Comparison of ENCODE assay signal across 12 cellular contexts in the genomic region with DNA sequence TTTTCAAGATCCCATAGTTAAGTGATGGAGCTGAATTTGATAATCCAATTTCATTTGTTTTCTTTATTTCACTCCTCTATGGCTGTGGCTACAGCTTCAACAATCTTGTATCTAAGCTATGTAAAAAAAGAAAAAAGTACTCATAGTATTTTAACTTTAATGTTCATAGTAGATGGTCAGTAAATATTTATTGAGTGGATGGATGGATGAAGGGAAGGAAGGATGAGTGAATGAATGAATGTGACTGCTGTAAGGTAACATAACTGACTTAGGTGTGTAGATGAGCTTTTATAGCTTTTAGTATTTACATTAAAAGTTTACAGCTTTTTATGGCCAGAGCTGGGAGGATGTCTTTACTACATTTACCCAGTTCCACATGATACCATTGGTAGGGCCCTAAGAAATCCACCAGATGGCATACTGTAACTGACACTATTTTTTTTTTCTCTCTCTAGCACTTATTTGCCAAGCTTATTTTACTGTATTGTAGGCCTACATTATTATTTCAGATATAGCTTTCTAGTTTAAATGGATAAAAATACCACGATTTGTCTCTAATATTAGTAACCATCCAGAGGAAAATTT. TPM values are rescaled to one million over a fixed set of nuclear protein-coding genes. Genes with fewer than 3 reads are reported as not detected.
DNase-seq lines count a peak whose midpoint lies in the region; ATAC-seq and TF ChIP-seq lines count a peak whose summit lies in the region.
"Had no signal": no experiment of that assay in that cellular context is flagged by ENCODE, and none has a peak within 500 bp of the region (broad histone marks: within the 10 kb centered on the region; RNA-seq: fewer than 3 reads in every experiment).

No MANE protein-coding gene starts in this region.

- no peaks in the 10 kb centered on the region for H4K20me1 ChIP-seq in HCT116 (ENCODE audit: insufficient read depth)
- H4K20me1 ChIP-seq in PC-9 (ENCODE audit: insufficient read depth) = no peaks in the 10 kb centered on the region

- H3K9me2 ChIP-seq in HCT116 (ENCODE audit: insufficient read depth) (no peaks in the 10 kb centered on the region), PC-9 (ENCODE audit: insufficient read depth) (no peaks in the 10 kb centered on the region)

- no peaks in the 10 kb centered on the region for H3F3A ChIP-seq in PC-9 (ENCODE audit: insufficient read depth, low read depth)

- no peak for TF ChIP-seq RAD21 in HCT116 (IDR thresholded peaks at IDR 0.05; ENCODE audit: low read depth)

- ATAC-seq in HCT116 = peak; percentile 52; the same call in 1 of the 2 replicates

- no peaks in the 10 kb centered on the region for H3K27me3 ChIP-seq in BJ (ENCODE audit: control insufficient read depth, insufficient read depth, low read length)
- no peaks in the 10 kb centered on the region for H3K27me3 ChIP-seq in HCT116 (ENCODE audit: insufficient read depth, low read length)
- no peaks in the 10 kb centered on the region for H3K27me3 ChIP-seq in PC-9 (ENCODE audit: insufficient read depth, low read depth)
- no peaks in the 10 kb centered on the region for H3K27me3 ChIP-seq in CD4-positive, alpha-beta memory T cell (ENCODE audit: insufficient read depth, low read length)

- POLR2A ChIA-PET in BJ (lab: Charles Lee) (interaction anchor here (0.5 kb wide), 1 partner anchor 49 kb away, joined by 12 read pairs; a partner anchor contains a TSS), HCT116 (lab: Charles Lee) (interaction anchor here (1.4 kb wide), 1 partner anchor 12 kb away, joined by 4 read pairs; no protein-coding TSS in a partner anchor), PC-9 (lab: Charles Lee; ENCODE audit: unreplicated experiment) (no interaction called here)
- POLR2A ChIA-PET in CD4-positive, alpha-beta memory T cell (lab: Charles Lee; ENCODE audit: partially characterized antibody) = no interaction called here

- no peaks in the 10 kb centered on the region for H3K79me2 ChIP-seq in HCT116 (ENCODE audit: insufficient read depth, low read length)
- H3K79me2 ChIP-seq in PC-9 (ENCODE audit: low read depth) = no peaks in the 10 kb centered on the region

- CTCF ChIA-PET in BJ (lab: Yijun Ruan, JAX) = interaction anchor here (0.6 to 1.4 kb wide), 3 partner anchors 13 to 1418 kb away, joined by 3 to 7 read pairs (median 7); no protein-coding TSS in a partner anchor
- CTCF ChIA-PET in HCT116 (lab: Charles Lee) = interaction anchor here (0.8 to 2.3 kb wide), 8 partner anchors 13 to 280 kb away, joined by 3 to 21 read pairs (median 6); a partner anchor contains a TSS
- CTCF ChIA-PET in PC-9 (lab: Charles Lee) = interaction anchor here (0.6 kb wide), 1 partner anchor 14 kb away, joined by 3 read pairs; no protein-coding TSS in a partner anchor
- CTCF ChIA-PET in CD4-positive, alpha-beta memory T cell (lab: Charles Lee; ENCODE audit: partially characterized antibody) = interaction anchor here (0.7 to 2.3 kb wide), 6 partner anchors 13 to 87 kb away, joined by 3 to 29 read pairs (median 6); no protein-coding TSS in a partner anchor

- no peak overlapping the region for H3K27ac ChIP-seq in HCT116 (ENCODE audit: low read depth, low read length)
- no peak overlapping the region for H3K27ac ChIP-seq in PC-9
- H3K27ac ChIP-seq in CD4-positive, alpha-beta memory T cell (ENCODE audit: low read depth, low read length) = no peak overlapping the region

- no peak overlapping the region for H3K4me2 ChIP-seq in HCT116 (ENCODE audit: low read length)
- no peak overlapping the region for H3K4me2 ChIP-seq in PC-9

- RAD21 ChIA-PET in HCT116 (lab: Charles Lee; ENCODE audit: low non-redundant PET in 1 of 2, low total read pairs in 2 of 2, uncharacterized antibody in 2 of 2, unreplicated experiment in 2 of 2) = interaction anchor here in 1 of 2 experiments (0.7 kb wide), 1 partner anchor 42 kb away, joined by 3 read pairs; no protein-coding TSS in a partner anchor

- peaks cover 66 to 68% of the 10 kb centered on the region in 2 donors for H3K36me3 Mint-ChIP-seq in CD4-positive, alpha-beta memory T cell

- H3K27ac Mint-ChIP-seq in CD4-positive, alpha-beta memory T cell = no peak overlapping the region

- H3K4me3 ChIP-seq in BJ (ENCODE audit: low read depth, low read length) = no peak overlapping the region
- H3K4me3 ChIP-seq in HCT116 (replicated peaks in 1 of 2; ENCODE audit: low read depth in 1 of 2, low read length in 2 of 2) = no peak overlapping the region
- H3K4me3 ChIP-seq in PC-9 = no peak overlapping the region
- no peak overlapping the region for H3K4me3 ChIP-seq in fibroblast of the aortic adventitia (ENCODE audit: low read depth, low read length)
- no peak overlapping the region for H3K4me3 ChIP-seq in CD4-positive, alpha-beta memory T cell (ENCODE audit: low read length in 2 of 2)

- no peak overlapping the region for H3K4me3 Mint-ChIP-seq in CD4-positive, alpha-beta memory T cell

- no peaks in the 10 kb centered on the region for H3K27me3 Mint-ChIP-seq in CD4-positive, alpha-beta memory T cell

- H3K9me3 ChIP-seq in HCT116 (ENCODE audit: control insufficient read depth in 1 of 2, insufficient read depth in 1 of 2, low read depth in 1 of 2, low read length in 2 of 2) (no peaks in the 10 kb centered on the region), PC-9 (ENCODE audit: insufficient read depth, low read depth) (no peaks in the 10 kb centered on the region)
- H3K9me3 ChIP-seq in CD4-positive, alpha-beta memory T cell (ENCODE audit: control insufficient read depth in 1 of 2, low read length in 2 of 2) = no peaks in the 10 kb centered on the region

- no peaks in the 10 kb centered on the region for H3K9me3 Mint-ChIP-seq in CD4-positive, alpha-beta memory T cell

- H3K9ac ChIP-seq in HCT116 (ENCODE audit: low read length) = no peak overlapping the region

- intact Hi-C loops in HCT116 (cut with micrococcal nuclease) = no loop called here
- intact Hi-C loops in PC-9 (cut with micrococcal nuclease; ENCODE audit: unreplicated experiment) = no loop called here
- intact Hi-C loops in CD4-positive, alpha-beta memory T cell (cut with micrococcal nuclease) = loop anchor here (1.0 kb wide), 1 partner anchor 42 kb away; no protein-coding TSS in a partner anchor

- no peaks in the 10 kb centered on the region for H3K4me1 ChIP-seq in HCT116 (ENCODE audit: control insufficient read depth in 1 of 2, insufficient read depth in 2 of 2, low read length in 2 of 2)
- no peaks in the 10 kb centered on the region for H3K4me1 ChIP-seq in PC-9 (replicated peaks; ENCODE audit: insufficient read depth)
- no peaks in the 10 kb centered on the region for H3K4me1 ChIP-seq in CD4-positive, alpha-beta memory T cell (ENCODE audit: insufficient read depth, low read length)

- H2AFZ ChIP-seq in HCT116 (ENCODE audit: low read depth, low read length, poor library complexity, severe bottlenecking) (no peak overlapping the region), PC-9 (no peak overlapping the region)

- H3K36me3 ChIP-seq in BJ (ENCODE audit: control insufficient read depth, insufficient read depth, low read length) (peaks cover 5% of the 10 kb centered on the region; the same call in 1 of the 2 replicates), HCT116 (ENCODE audit: control insufficient read depth in 1 of 2, insufficient read depth in 2 of 2, low read length in 2 of 2) (peaks cover 40 to 66% of the 10 kb centered on the region in 2 experiments), PC-9 (ENCODE audit: low read depth) (peaks cover 7% of the 10 kb centered on the region; the same call in 1 of the 2 replicates)
- peaks cover 16% of the 10 kb centered on the region for H3K36me3 ChIP-seq in CD4-positive, alpha-beta memory T cell (ENCODE audit: insufficient read depth, low read length)

- no peak for DNase-seq in BJ (ENCODE audit: low read depth)
- DNase-seq in HCT116 (ENCODE audit: low read depth, low spot score) = no peak
- no peak for DNase-seq in PC-9
- DNase-seq in fibroblast of the aortic adventitia (ENCODE audit: low read depth) = peak; percentile 4
- no peak for DNase-seq in NCI-H345 (lab: John Stamatoyannopoulos, UW)
- no peak for DNase-seq in dedifferentiated amniotic fluid mesenchymal stem cell (ENCODE audit: extremely low spot score)
- no peak for DNase-seq in CD4-positive, alpha-beta memory T cell
- DNase-seq in stimulated activated CD4-positive, alpha-beta T cell treated with anti-CD3 and anti-CD28 coated beads, Interleukin-15, amount 100 ng/mL, for 24 hours = no peak
- DNase-seq: NCI-H1417 treated with DMSO at 0.1 percent for 48 hours; nucleus accumbens; stimulated activated CD4-positive, alpha-beta T cell treated with anti-CD3 and anti-CD28 coated beads, Interleukin-4, amount 100 ng/mL, for 24 hours had no signal

- TF ChIP-seq CTCF in BJ (IDR thresholded peaks at IDR 0.05; ENCODE audit: insufficient read depth, low read depth, low read length) (peak; percentile 15; the same call in 1 of the 2 replicates), HCT116 (IDR thresholded peaks at IDR 0.05 in 2 of 3, conservative IDR thresholded peaks at IDR 0.05 in 1 of 3; ENCODE audit: borderline replicate concordance in 1 of 3, insufficient read depth in 1 of 3, low read depth in 2 of 3, low read length in 2 of 3) (peak in 2 of 3 experiments; percentile 16 to 33; a peak in 3 of 6 replicates), PC-9 (conservative IDR thresholded peaks at IDR 0.05) (peak; percentile 36; the same call in 1 of the 2 replicates), fibroblast of the aortic adventitia (IDR thresholded peaks at IDR 0.05; ENCODE audit: insufficient read depth, low read length) (no peak)

- TF ChIP-seq POLR2A in HCT116 (IDR thresholded peaks at IDR 0.05; ENCODE audit: borderline replicate concordance, extremely low read depth, insufficient read depth, insufficient read length) = no peak

- BruUV-seq in HCT116 (replicated peaks; lab: Mats Ljungman, UMichigan) = no TSS peak
- no TSS peak for BruUV-seq in PC-9 (replicated peaks; lab: Mats Ljungman, UMichigan)

- H3K4me1 Mint-ChIP-seq in CD4-positive, alpha-beta memory T cell = no peaks in the 10 kb centered on the region

RNA-seq across cellular contexts. Expression of a gene that starts 13.4 kb away (rescaled TPM):
- 0.05 TPM in 1 of 2 replicates, not detected in the other for polyA plus RNA-seq in BJ (2011; rRNA removed)
- polyA minus RNA-seq in BJ (2011; rRNA and poly(A)+ RNA removed) = not detected in 2 replicates
- total RNA-seq in HCT116 (2021; ENCODE audit: unreplicated experiment) (not detected), PC-9 (2021) (0.18 TPM in 1 of 2 replicates, not detected in the other), fibroblast of the aortic adventitia (ENCODE audit: low replicate concordance) (under 0.01 TPM in 1 of 2 replicates, not detected in the other)
- polyA plus RNA-seq in HCT116 (2012) = not detected in 2 replicates
- total RNA-seq in CD4-positive, alpha-beta memory T cell = 1 to 10 TPM; 1.1 to 1.6 TPM
- 1 to 10 TPM; 1.1 to 2.2 TPM for polyA plus RNA-seq in CD4-positive, alpha-beta memory T cell
- total RNA-seq: RPMI7951 had no signal

RNA-seq across cellular contexts. Expression of a gene that starts 20.6 kb away (rescaled TPM):
- 10.0 and 24.8 TPM in 2 replicates for polyA plus RNA-seq in BJ (2011; rRNA removed)
- 3.7 and 7.0 TPM in 2 replicates for polyA minus RNA-seq in BJ (2011; rRNA and poly(A)+ RNA removed)
- 46.4 TPM for total RNA-seq in HCT116 (2021; ENCODE audit: unreplicated experiment)
- 13.5 and 19.1 TPM in 2 replicates for polyA plus RNA-seq in HCT116 (2012)
- total RNA-seq in PC-9 (2021) = 29.0 and 32.9 TPM in 2 replicates
- total RNA-seq in fibroblast of the aortic adventitia (ENCODE audit: low replicate concordance) = 48.3 and 52.2 TPM in 2 replicates
- total RNA-seq in CD4-positive, alpha-beta memory T cell = 10 to 100 TPM; 12.5 to 14.5 TPM
- 10 to 100 TPM; 15.5 to 20.9 TPM for polyA plus RNA-seq in CD4-positive, alpha-beta memory T cell

RNA-seq across cellular contexts. Expression of a gene that starts 49.4 kb away (rescaled TPM):
- 20.1 and 30.9 TPM in 2 replicates for polyA plus RNA-seq in BJ (2011; rRNA removed)
- polyA minus RNA-seq in BJ (2011; rRNA and poly(A)+ RNA removed) = 8.4 and 10.9 TPM in 2 replicates
- total RNA-seq in HCT116 (2021; ENCODE audit: unreplicated experiment) (18.9 TPM), PC-9 (2021) (33.7 and 37.4 TPM in 2 replicates), fibroblast of the aortic adventitia (ENCODE audit: low replicate concordance) (80.4 and 93.9 TPM in 2 replicates)
- polyA plus RNA-seq in HCT116 (2012) = 12.8 and 15.1 TPM in 2 replicates
- 1 to 10 TPM; 3.5 to 4.5 TPM for total RNA-seq in CD4-positive, alpha-beta memory T cell
- 1 to 10 TPM; 2.4 to 5.3 TPM for polyA plus RNA-seq in CD4-positive, alpha-beta memory T cell

Comparison
In these comparisons a context has a peak if more than half of its experiments do, and no peak if none do; other contexts are left out.
1. POLR2A ChIA-PET loops: an anchor here in BJ (0.5 kb wide) and HCT116 (1.4 kb wide); none called in PC-9 and CD4-positive, alpha-beta memory T cell.